ENCODE assay signal across 8 cellular contexts in genomic region chr13:46598140-46598819, GRCh38. TPM values are rescaled to one million over a fixed set of nuclear protein-coding genes. Genes with fewer than 3 reads are reported as not detected.
A peak's percentile ranks its signal among the peaks of the same experiment; 100 is the strongest.
DNase-seq lines count a peak whose midpoint lies in the region; ATAC-seq lines count a peak whose summit lies in the region.

No MANE protein-coding gene starts in this region.

- H3K27ac Mint-ChIP-seq in activated CD4-positive, alpha-beta T cell treated with anti-CD3 and anti-CD28 coated beads, Interleukin-2, amount 10 ng/mL, durations not matched to agents 24 days and 14 days, result peak overlapping the region; percentile 68
- peak overlapping the region; percentile 73 for H3K27ac Mint-ChIP-seq in stimulated activated naive B cell treated with anti-CD40 and anti-IgM and Interleukin-4, amounts not matched to agents 10 μg/mL and 1 μg/mL and 100 μg/mL, for 72 hours

- H3K27me3 Mint-ChIP-seq in activated CD4-positive, alpha-beta T cell treated with anti-CD3 and anti-CD28 coated beads, Interleukin-2, amount 10 ng/mL, durations not matched to agents 24 days and 14 days, result peaks cover 2% of the 10 kb centered on the region
- H3K27me3 Mint-ChIP-seq in stimulated activated naive B cell treated with anti-CD40 and anti-IgM and Interleukin-4, amounts not matched to agents 10 μg/mL and 1 μg/mL and 100 μg/mL, for 72 hours, result no peaks in the 10 kb centered on the region

- H3K4me1 Mint-ChIP-seq in activated CD4-positive, alpha-beta T cell treated with anti-CD3 and anti-CD28 coated beads, Interleukin-2, amount 10 ng/mL, durations not matched to agents 24 days and 14 days, result peaks cover 71% of the 10 kb centered on the region
- peaks cover 59 to 95% of the 10 kb centered on the region in 2 donors for H3K4me1 Mint-ChIP-seq in stimulated activated naive B cell treated with anti-CD40 and anti-IgM and Interleukin-4, amounts not matched to agents 10 μg/mL and 1 μg/mL and 100 μg/mL, for 72 hours

- peaks cover 5% of the 10 kb centered on the region for H3K9me3 Mint-ChIP-seq in activated CD4-positive, alpha-beta T cell treated with anti-CD3 and anti-CD28 coated beads, Interleukin-2, amount 10 ng/mL, durations not matched to agents 24 days and 14 days
- no peaks in the 10 kb centered on the region for H3K9me3 Mint-ChIP-seq in stimulated activated naive B cell treated with anti-CD40 and anti-IgM and Interleukin-4, amounts not matched to agents 10 μg/mL and 1 μg/mL and 100 μg/mL, for 72 hours

- intact Hi-C loops in activated CD4-positive, alpha-beta T cell treated with anti-CD3 and anti-CD28 coated beads, Interleukin-2, amount 10 ng/mL, durations not matched to agents 24 days and 14 days (cut with micrococcal nuclease), result loop anchor here (1.0 to 10.0 kb wide), 2 partner anchors 70 to 243 kb away; no protein-coding TSS in a partner anchor

- peak overlapping the region; percentile 28 for H3K4me3 Mint-ChIP-seq in activated CD4-positive, alpha-beta T cell treated with anti-CD3 and anti-CD28 coated beads, Interleukin-2, amount 10 ng/mL, durations not matched to agents 24 days and 14 days
- peak overlapping the region; percentile 51 to 59 for H3K4me3 Mint-ChIP-seq in stimulated activated naive B cell treated with anti-CD40 and anti-IgM and Interleukin-4, amounts not matched to agents 10 μg/mL and 1 μg/mL and 100 μg/mL, for 72 hours

- no peak for DNase-seq in activated CD4-positive, alpha-beta T cell treated with anti-CD3 and anti-CD28 coated beads, Interleukin-2, amount 10 ng/mL, durations not matched to agents 24 days and 14 days
- no peak for DNase-seq in activated CD4-positive, alpha-beta T cell treated with anti-CD3 and anti-CD28 coated beads, Interleukin-2, amount 50 U/mL, for 48 hours
- DNase-seq in SIG-M5 (lab: John Stamatoyannopoulos, UW) (peak; percentile 34), HPDE6-E6E7 (ENCODE audit: extremely low spot score) (no peak), OCI-M2 (lab: John Stamatoyannopoulos, UW; ENCODE audit: unreplicated experiment) (no peak), hypothalamus (lab: John Stamatoyannopoulos, UW) (no peak)
- no peak for DNase-seq in stimulated activated naive B cell treated with anti-CD40 and anti-IgM and Interleukin-4, amounts not matched to agents 10 μg/mL and 1 μg/mL and 100 μg/mL, for 72 hours

- ATAC-seq in HG02798 (IDR thresholded peaks at IDR 0.05; ENCODE audit: poor library complexity, unreplicated experiment), result peak; percentile 37
- peak in 1 of 2 donors; percentile 31 for ATAC-seq in stimulated activated naive B cell treated with anti-CD40 and anti-IgM and Interleukin-4, amounts not matched to agents 10 μg/mL and 1 μg/mL and 100 μg/mL, for 72 hours (replicated peaks)

- H3K36me3 Mint-ChIP-seq in activated CD4-positive, alpha-beta T cell treated with anti-CD3 and anti-CD28 coated beads, Interleukin-2, amount 10 ng/mL, durations not matched to agents 24 days and 14 days (ENCODE audit: low read depth), result peaks cover 4% of the 10 kb centered on the region
- peaks cover 3 to 15% of the 10 kb centered on the region in 2 donors for H3K36me3 Mint-ChIP-seq in stimulated activated naive B cell treated with anti-CD40 and anti-IgM and Interleukin-4, amounts not matched to agents 10 μg/mL and 1 μg/mL and 100 μg/mL, for 72 hours

RNA-seq across cellular contexts. Expression of gene LRCH1, which starts 45.3 kb away (rescaled TPM):
- 17.6 and 18.3 TPM in 2 replicates for total RNA-seq in activated CD4-positive, alpha-beta T cell treated with anti-CD3 and anti-CD28 coated beads, Interleukin-2, amount 10 ng/mL, durations not matched to agents 24 days and 14 days
